In genomic region chr19:11478167-11479089, GRCh38 we compare ENCODE assay signal across 14 cellular contexts. TPM values are rescaled to one million over a fixed set of nuclear protein-coding genes. Genes with fewer than 3 reads are reported as not detected.
A peak's percentile ranks its signal among the peaks of the same experiment; 100 is the strongest.
DNase-seq lines count a peak whose midpoint lies in the region; ATAC-seq and TF ChIP-seq lines count a peak whose summit lies in the region.
"Had no signal": no experiment of that assay in that cellular context is flagged by ENCODE, and none has a peak within 500 bp of the region (broad histone marks: within the 10 kb centered on the region; RNA-seq: fewer than 3 reads in every experiment).

No MANE protein-coding gene starts in this region.

- intact Hi-C loops in lower lobe of right lung (cut with DNase I): no loop called here
- intact Hi-C loops in aorta (cut with DNase I): no loop called here

- H3K4me1 ChIP-seq in lower lobe of right lung (peaks cover 42% of the 10 kb centered on the region), aorta (ENCODE audit: control insufficient read depth in 1 of 2, insufficient read depth in 2 of 2, low read length in 2 of 2) (no peaks in the 10 kb centered on the region)

- no peaks in the 10 kb centered on the region for H3K9me3 Mint-ChIP-seq in activated T-helper 17 cell treated with anti-CD3 and anti-CD28 coated beads, Interleukin-2, amount 50 U/mL, for 72 hours
- H3K9me3 Mint-ChIP-seq in mesothelial cell of epicardium: no peaks in the 10 kb centered on the region

- H3K9me3 ChIP-seq in lower lobe of right lung: no peaks in the 10 kb centered on the region
- no peaks in the 10 kb centered on the region for H3K9me3 ChIP-seq in aorta (ENCODE audit: control insufficient read depth, low read length)
- H3K9me3 ChIP-seq: colonic mucosa, esophagus squamous epithelium had no signal

- H3K27ac Mint-ChIP-seq in activated T-helper 17 cell treated with anti-CD3 and anti-CD28 coated beads, Interleukin-2, amount 50 U/mL, for 72 hours: no peak overlapping the region
- no peak overlapping the region for H3K27ac Mint-ChIP-seq in mesothelial cell of epicardium

- H3K27me3 ChIP-seq in H7 (ENCODE audit: control insufficient read depth, insufficient read depth, low read length) (peaks cover 37% of the 10 kb centered on the region), lower lobe of right lung (ENCODE audit: low read depth) (peaks cover 41% of the 10 kb centered on the region), aorta (ENCODE audit: control insufficient read depth in 1 of 2, insufficient read depth in 2 of 2, low read length in 1 of 2) (no peaks in the 10 kb centered on the region)

- H3K36me3 Mint-ChIP-seq in activated T-helper 17 cell treated with anti-CD3 and anti-CD28 coated beads, Interleukin-2, amount 50 U/mL, for 72 hours (ENCODE audit: low read depth): peaks cover 12% of the 10 kb centered on the region
- H3K36me3 Mint-ChIP-seq in mesothelial cell of epicardium: no peaks in the 10 kb centered on the region

- peaks cover 7% of the 10 kb centered on the region for H3K4me1 Mint-ChIP-seq in activated T-helper 17 cell treated with anti-CD3 and anti-CD28 coated beads, Interleukin-2, amount 50 U/mL, for 72 hours
- H3K4me1 Mint-ChIP-seq in mesothelial cell of epicardium: peaks cover 10% of the 10 kb centered on the region

- no peak overlapping the region for H3K27ac ChIP-seq in lower lobe of right lung
- H3K27ac ChIP-seq in aorta (ENCODE audit: low read depth in 1 of 2, low read length in 2 of 2): no peak overlapping the region
- H3K27ac ChIP-seq: colonic mucosa, esophagus squamous epithelium, VCaP had no signal

- DNase-seq in Ammon's horn (ENCODE audit: low spot score): peak; percentile 74
- peak; percentile 35 for DNase-seq in H7
- DNase-seq in mesothelial cell of epicardium (ENCODE audit: low spot score in 2 of 2, unreplicated experiment in 2 of 2): no peak
- no peak for DNase-seq in stimulated activated CD8-positive, alpha-beta memory T cell treated with anti-CD3 and anti-CD28 coated beads, Interleukin-4, amount 100 ng/mL, for 48 hours
- no peak for DNase-seq in lower lobe of right lung
- DNase-seq in aorta: no peak
- no peak for DNase-seq in GM19240 (ENCODE audit: insufficient read length, low spot score)
- DNase-seq: activated CD8-positive, alpha-beta memory T cell treated with anti-CD3 and anti-CD28 coated beads, Interleukin-2, amount 50 U/mL, for 4 hours; esophagus squamous epithelium; NCI-H1436 treated with DMSO at 0.1 percent for 48 hours had no signal

- WGBS in aorta, 2 donors: 74 to 78% methylated on average over 19 of the region's 19 CpGs

- H3K4me3 ChIP-seq in H7 (ENCODE audit: insufficient read depth, low read depth, low read length): no peak overlapping the region
- no peak overlapping the region for H3K4me3 ChIP-seq in lower lobe of right lung
- H3K4me3 ChIP-seq in aorta (ENCODE audit: low read length in 2 of 2): no peak overlapping the region
- H3K4me3 ChIP-seq: colonic mucosa had no signal

- TF ChIP-seq CTCF in mesothelial cell of epicardium (IDR thresholded peaks at IDR 0.05; ENCODE audit: unreplicated experiment): no peak
- TF ChIP-seq CTCF in lower lobe of right lung (IDR thresholded peaks at IDR 0.05): no peak

- H3K27me3 Mint-ChIP-seq in activated T-helper 17 cell treated with anti-CD3 and anti-CD28 coated beads, Interleukin-2, amount 50 U/mL, for 72 hours: peaks cover 19% of the 10 kb centered on the region
- H3K27me3 Mint-ChIP-seq in mesothelial cell of epicardium (ENCODE audit: low read depth): peaks cover 67% of the 10 kb centered on the region

- H3K36me3 ChIP-seq in H7 (replicated peaks; ENCODE audit: control insufficient read depth, insufficient read depth, low read length) (no peaks in the 10 kb centered on the region), lower lobe of right lung (no peaks in the 10 kb centered on the region), aorta (ENCODE audit: control insufficient read depth in 1 of 2, insufficient read depth in 2 of 2, low read length in 1 of 2) (no peaks in the 10 kb centered on the region)
- H3K36me3 ChIP-seq: colonic mucosa had no signal

- ATAC-seq in activated T-helper 17 cell treated with anti-CD3 and anti-CD28 coated beads, Interleukin-2, amount 50 U/mL, for 72 hours (replicated peaks): no peak
- ATAC-seq in lower lobe of right lung (no peak), aorta (ENCODE audit: low FRiP score) (no peak)

- H3K4me3 Mint-ChIP-seq in activated T-helper 17 cell treated with anti-CD3 and anti-CD28 coated beads, Interleukin-2, amount 50 U/mL, for 72 hours: peak overlapping the region; percentile 44
- H3K4me3 Mint-ChIP-seq in mesothelial cell of epicardium: peak overlapping the region; percentile 10

RNA-seq across cellular contexts. Expression of gene ELAVL3, which starts 2.4 kb away (rescaled TPM):
- 0.17 and 0.52 TPM in 2 replicates for total RNA-seq in H7 (2014; rRNA removed; shearing (Covaris generic))
- total RNA-seq in activated T-helper 17 cell treated with anti-CD3 and anti-CD28 coated beads, Interleukin-2, amount 50 U/mL, for 72 hours: under 1 TPM in 1 of 2 donors, not detected in 1; 0.45 TPM
- 0.07 to 0.63 TPM in 2 of 3 replicates, not detected in the other for total RNA-seq in mesothelial cell of epicardium
- total RNA-seq in lower lobe of right lung: not detected
- total RNA-seq in aorta: not detected
- polyA plus RNA-seq in aorta: under 1 TPM; 0.13 to 0.56 TPM
- total RNA-seq: esophagus squamous epithelium, liver had no signal
- polyA plus RNA-seq: liver had no signal

RNA-seq across cellular contexts. Expression of gene ZNF653, which starts 27.2 kb away (rescaled TPM):
- 8.5 and 9.8 TPM in 2 replicates for total RNA-seq in H7 (2014; rRNA removed; shearing (Covaris generic))
- 10 to 100 TPM; 18.8 to 26.3 TPM for total RNA-seq in activated T-helper 17 cell treated with anti-CD3 and anti-CD28 coated beads, Interleukin-2, amount 50 U/mL, for 72 hours
- total RNA-seq in mesothelial cell of epicardium: 13.9 to 16.5 TPM (median 15.4 TPM) in 3 replicates
- total RNA-seq in lower lobe of right lung: 9.2 TPM
- 10 to 100 TPM; 11.4 to 11.6 TPM for total RNA-seq in aorta
- polyA plus RNA-seq in aorta: 10 to 100 TPM in 1 of 2 donors, 1 to 10 TPM in 1; 5.4 to 22.5 TPM

RNA-seq across cellular contexts. Expression of gene PRKCSH, which starts 43.0 kb away (rescaled TPM):
- total RNA-seq in H7 (2014; rRNA removed; shearing (Covaris generic)): 97.7 and 108 TPM in 2 replicates
- total RNA-seq in activated T-helper 17 cell treated with anti-CD3 and anti-CD28 coated beads, Interleukin-2, amount 50 U/mL, for 72 hours: 100 to 1,000 TPM; 281 to 300 TPM
- total RNA-seq in mesothelial cell of epicardium: 381 to 396 TPM (median 385 TPM) in 3 replicates
- 285 TPM for total RNA-seq in lower lobe of right lung
- 100 to 1,000 TPM; 168 to 207 TPM for total RNA-seq in aorta
- polyA plus RNA-seq in aorta: 100 to 1,000 TPM in 1 of 2 donors, 10 to 100 TPM in 1; 90.2 to 168 TPM

RNA-seq across cellular contexts. Expression of gene ODAD3, which starts 43.5 kb away (rescaled TPM):
- 0.66 and 1.4 TPM in 2 replicates for total RNA-seq in H7 (2014; rRNA removed; shearing (Covaris generic))
- total RNA-seq in activated T-helper 17 cell treated with anti-CD3 and anti-CD28 coated beads, Interleukin-2, amount 50 U/mL, for 72 hours: under 1 TPM; 0.15 to 0.42 TPM
- total RNA-seq in mesothelial cell of epicardium (0.95 to 1.7 TPM (median 1.4 TPM) in 3 replicates), lower lobe of right lung (4.3 TPM), aorta (1 to 10 TPM in 1 of 2 donors, under 1 TPM in 1; 0.49 to 1.8 TPM)
- polyA plus RNA-seq in aorta: 1 to 10 TPM; 1.4 to 2.6 TPM

RNA-seq across cellular contexts. Expression of gene ECSIT, which starts 50.5 kb away (rescaled TPM):
- 72.4 and 77.5 TPM in 2 replicates for total RNA-seq in H7 (2014; rRNA removed; shearing (Covaris generic))
- 10 to 100 TPM; 44.2 to 53.3 TPM for total RNA-seq in activated T-helper 17 cell treated with anti-CD3 and anti-CD28 coated beads, Interleukin-2, amount 50 U/mL, for 72 hours
- total RNA-seq in mesothelial cell of epicardium: 32.1 to 34.4 TPM (median 32.2 TPM) in 3 replicates
- 38.7 TPM for total RNA-seq in lower lobe of right lung
- 10 to 100 TPM; 27.7 to 27.8 TPM for total RNA-seq in aorta
- 10 to 100 TPM; 39.9 to 72.5 TPM for polyA plus RNA-seq in aorta

Comparison
In these comparisons a context has a peak if more than half of its experiments do, and no peak if none do; other contexts are left out.
1. DNase-seq: peak in Ammon's horn (single experiment) and H7 (single experiment); none in mesothelial cell of epicardium (0 of 2), stimulated activated CD8-positive, alpha-beta memory T cell treated with anti-CD3 and anti-CD28 coated beads, Interleukin-4, amount 100 ng/mL, for 48 hours (single experiment), lower lobe of right lung (single experiment), aorta (0 of 2) and GM19240 (single experiment).